Comparison of ENCODE assay signal across 8 cellular contexts in genomic region chr4:26787461-26788340, GRCh38.
DNase-seq lines count a peak whose midpoint lies in the region; ATAC-seq and TF ChIP-seq lines count a peak whose summit lies in the region.

No MANE protein-coding gene starts in this region.

- peaks cover 2% of the 10 kb centered on the region for H3K27me3 Mint-ChIP-seq in activated CD8-positive, alpha-beta memory T cell treated with anti-CD3 and anti-CD28 coated beads, Interleukin-2, amount 10 ng/mL, durations not matched to agents 7 days and 5 days

- H3K4me1 ChIP-seq in Karpas-422 (ENCODE audit: low read length): peaks cover 64% of the 10 kb centered on the region

- H4K20me1 ChIP-seq in Karpas-422 (ENCODE audit: insufficient read depth, low read depth, low read length): no peaks in the 10 kb centered on the region

- H3K4me2 ChIP-seq in Karpas-422 (ENCODE audit: low read depth, low read length, poor library complexity, severe bottlenecking): peak overlapping the region; percentile 70

- peak overlapping the region; percentile 93 for H3K27ac ChIP-seq in Karpas-422 (ENCODE audit: low read length)

- no peaks in the 10 kb centered on the region for H3K27me3 ChIP-seq in Karpas-422 (ENCODE audit: low read length)

- H3K9ac ChIP-seq in Karpas-422 (ENCODE audit: low read length): peak overlapping the region; percentile 70

- no peaks in the 10 kb centered on the region for H3K9me2 ChIP-seq in Karpas-422 (replicated peaks; ENCODE audit: insufficient read depth, low read length)

- H3K9me3 Mint-ChIP-seq in activated CD8-positive, alpha-beta memory T cell treated with anti-CD3 and anti-CD28 coated beads, Interleukin-2, amount 10 ng/mL, durations not matched to agents 7 days and 5 days (ENCODE audit: low read depth): no peaks in the 10 kb centered on the region

- H3K36me3 Mint-ChIP-seq in activated CD8-positive, alpha-beta memory T cell treated with anti-CD3 and anti-CD28 coated beads, Interleukin-2, amount 10 ng/mL, durations not matched to agents 7 days and 5 days: peaks cover 1% of the 10 kb centered on the region

- H3K4me3 ChIP-seq in Karpas-422 (ENCODE audit: low read length): peak overlapping the region; percentile 56
- no peak overlapping the region for H3K4me3 ChIP-seq in fibroblast of the aortic adventitia (ENCODE audit: low read depth, low read length)

- H3K4me3 Mint-ChIP-seq in activated CD8-positive, alpha-beta memory T cell treated with anti-CD3 and anti-CD28 coated beads, Interleukin-2, amount 10 ng/mL, durations not matched to agents 7 days and 5 days: no peak overlapping the region

- H3K27ac Mint-ChIP-seq in activated CD8-positive, alpha-beta memory T cell treated with anti-CD3 and anti-CD28 coated beads, Interleukin-2, amount 10 ng/mL, durations not matched to agents 7 days and 5 days: no peak overlapping the region

- H2AFZ ChIP-seq in Karpas-422 (ENCODE audit: low read length): no peak overlapping the region

- ATAC-seq in activated CD8-positive, alpha-beta memory T cell treated with anti-CD3 and anti-CD28 coated beads, Interleukin-2, amount 10 ng/mL, durations not matched to agents 7 days and 5 days: no peak
- no peak for ATAC-seq in HG02623 (IDR thresholded peaks at IDR 0.05; ENCODE audit: unreplicated experiment)

- DNase-seq in activated CD8-positive, alpha-beta memory T cell treated with anti-CD3 and anti-CD28 coated beads for 24 hours: peak; percentile 72
- no peak for DNase-seq in activated CD8-positive, alpha-beta memory T cell treated with anti-CD3 and anti-CD28 coated beads, Interleukin-2, amount 10 ng/mL, durations not matched to agents 7 days and 5 days
- DNase-seq in Karpas-422: peak; percentile 95
- peak; percentile 42 to 46 for DNase-seq in activated CD4-positive, alpha-beta T cell treated with anti-CD3 and anti-CD28 coated beads, Interleukin-2, amount 50 U/mL, for 48 hours
- peak; percentile 80 for DNase-seq in fibroblast of the aortic adventitia (ENCODE audit: low read depth)
- DNase-seq in putamen (ENCODE audit: low spot score): peak; percentile 56
- DNase-seq in ecto neural progenitor cell (ENCODE audit: low spot score): no peak

- H3K36me3 ChIP-seq in Karpas-422 (ENCODE audit: insufficient read depth, low read length): no peaks in the 10 kb centered on the region

- H3K4me1 Mint-ChIP-seq in activated CD8-positive, alpha-beta memory T cell treated with anti-CD3 and anti-CD28 coated beads, Interleukin-2, amount 10 ng/mL, durations not matched to agents 7 days and 5 days: peaks cover 3% of the 10 kb centered on the region

- TF ChIP-seq CTCF in fibroblast of the aortic adventitia (IDR thresholded peaks at IDR 0.05; ENCODE audit: insufficient read depth, low read length): peak; percentile 66

- CTCF ChIA-PET in activated CD8-positive, alpha-beta memory T cell treated with anti-CD3 and anti-CD28 coated beads, Interleukin-2, amount 10 ng/mL, durations not matched to agents 7 days and 5 days (lab: Charles Lee): interaction anchor here (1.5 kb wide), 1 partner anchor 215 kb away, joined by 3 read pairs; no protein-coding TSS in a partner anchor

- H3K9me3 ChIP-seq in Karpas-422 (ENCODE audit: low read length): 0 out of 2 replicates have a peak, but pooled peaks cover 4% of the 10 kb centered on the region

- no peaks in the 10 kb centered on the region for H3K79me2 ChIP-seq in Karpas-422 (ENCODE audit: low read length)

Comparison
In these comparisons a context has a peak if more than half of its experiments do, and no peak if none do; other contexts are left out.
1. DNase-seq: peak in activated CD8-positive, alpha-beta memory T cell treated with anti-CD3 and anti-CD28 coated beads for 24 hours (single experiment), Karpas-422 (single experiment), activated CD4-positive, alpha-beta T cell treated with anti-CD3 and anti-CD28 coated beads, Interleukin-2, amount 50 U/mL, for 48 hours (2 of 2), fibroblast of the aortic adventitia (single experiment) and putamen (single experiment); none in activated CD8-positive, alpha-beta memory T cell treated with anti-CD3 and anti-CD28 coated beads, Interleukin-2, amount 10 ng/mL, durations not matched to agents 7 days and 5 days (single experiment) and ecto neural progenitor cell (single experiment).